2 cellular contexts compared by ENCODE assay signal in the genomic region with DNA sequence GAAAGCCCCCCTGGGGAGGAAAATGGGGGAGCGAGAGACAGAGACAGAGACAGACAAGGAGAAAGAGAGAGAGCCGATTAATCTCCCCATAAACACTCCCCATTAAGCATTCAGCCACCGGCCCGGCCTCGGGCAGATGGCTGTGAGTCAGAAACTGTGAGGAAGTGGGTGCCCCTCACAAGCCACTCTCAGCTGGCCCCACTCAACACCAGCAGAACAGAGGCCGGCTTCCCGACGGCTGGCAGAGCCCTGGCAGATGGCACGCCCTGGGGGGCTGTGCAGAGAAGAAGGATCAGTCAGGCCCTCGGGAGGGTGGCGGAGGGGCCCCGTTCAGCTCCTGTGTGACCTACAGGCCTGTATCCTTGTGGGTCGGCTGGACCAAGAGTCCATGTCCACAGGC.
TF ChIP-seq lines count a peak whose summit lies in the region.

No MANE protein-coding gene starts in this region.

TF ChIP-seq in HepG2, 621 proteins besides CTCF, POLR2A, EP300 and RAD21:
- no peak for TF ChIP-seq NCOR1 (IDR thresholded peaks at IDR 0.05; ENCODE audit: borderline replicate concordance, low read length)
- TF ChIP-seq, protein P1, sequence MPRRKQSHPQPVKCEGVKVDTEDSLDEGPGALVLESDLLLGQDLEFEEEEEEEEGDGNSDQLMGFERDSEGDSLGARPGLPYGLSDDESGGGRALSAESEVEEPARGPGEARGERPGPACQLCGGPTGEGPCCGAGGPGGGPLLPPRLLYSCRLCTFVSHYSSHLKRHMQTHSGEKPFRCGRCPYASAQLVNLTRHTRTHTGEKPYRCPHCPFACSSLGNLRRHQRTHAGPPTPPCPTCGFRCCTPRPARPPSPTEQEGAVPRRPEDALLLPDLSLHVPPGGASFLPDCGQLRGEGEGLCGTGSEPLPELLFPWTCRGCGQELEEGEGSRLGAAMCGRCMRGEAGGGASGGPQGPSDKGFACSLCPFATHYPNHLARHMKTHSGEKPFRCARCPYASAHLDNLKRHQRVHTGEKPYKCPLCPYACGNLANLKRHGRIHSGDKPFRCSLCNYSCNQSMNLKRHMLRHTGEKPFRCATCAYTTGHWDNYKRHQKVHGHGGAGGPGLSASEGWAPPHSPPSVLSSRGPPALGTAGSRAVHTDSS (CRISPR knock-in tag; conservative IDR thresholded peaks at IDR 0.05): no peak
- TF ChIP-seq ZNF136 (CRISPR knock-in tag; IDR thresholded peaks at IDR 0.05; ENCODE audit: low read depth): no peak
- no peak for TF ChIP-seq SYNCRIP (IDR thresholded peaks at IDR 0.05; ENCODE audit: insufficient read depth, low read depth, low read length)
- TF ChIP-seq FIP1L1 (IDR thresholded peaks at IDR 0.05; ENCODE audit: borderline replicate concordance, insufficient read depth, low read depth, low read length): no peak
- TF ChIP-seq ZSCAN12 (CRISPR knock-in tag; IDR thresholded peaks at IDR 0.05): no peak
- TF ChIP-seq ZNF235 (CRISPR knock-in tag; IDR thresholded peaks at IDR 0.05; ENCODE audit: borderline replicate concordance): no peak
- no peak for TF ChIP-seq HES4 (CRISPR knock-in tag; IDR thresholded peaks at IDR 0.05; ENCODE audit: borderline replicate concordance)
- no peak for TF ChIP-seq ZNF496 (CRISPR knock-in tag; IDR thresholded peaks at IDR 0.05; ENCODE audit: insufficient replicate concordance)
- TF ChIP-seq ARID4A (CRISPR knock-in tag; IDR thresholded peaks at IDR 0.05; ENCODE audit: borderline replicate concordance): no peak
- TF ChIP-seq ZNF101 (CRISPR knock-in tag; IDR thresholded peaks at IDR 0.05; ENCODE audit: borderline replicate concordance, low read depth): no peak
- TF ChIP-seq KLF12 (CRISPR knock-in tag; IDR thresholded peaks at IDR 0.05; ENCODE audit: borderline replicate concordance): no peak
- TF ChIP-seq CHCHD3 (CRISPR knock-in tag; IDR thresholded peaks at IDR 0.05): no peak
- no peak for TF ChIP-seq ZNF383 (CRISPR knock-in tag; IDR thresholded peaks at IDR 0.05; ENCODE audit: borderline replicate concordance)
- TF ChIP-seq NAIF1 (CRISPR knock-in tag; IDR thresholded peaks at IDR 0.05; ENCODE audit: borderline replicate concordance): no peak
- TF ChIP-seq NBN (conservative IDR thresholded peaks at IDR 0.05): no peak
- TF ChIP-seq HNRNPLL (IDR thresholded peaks at IDR 0.05; ENCODE audit: low read depth, low read length, poor library complexity, severe bottlenecking): no peak
- no peak for TF ChIP-seq PLSCR1 (CRISPR knock-in tag; IDR thresholded peaks at IDR 0.05; ENCODE audit: borderline replicate concordance)

TF ChIP-seq in K562, 482 proteins besides CTCF, POLR2A, EP300 and RAD21:
- TF ChIP-seq NCOA2 (IDR thresholded peaks at IDR 0.05; ENCODE audit: partially characterized antibody in 2 of 2): no peak
- TF ChIP-seq MBD1 (CRISPR knock-in tag; IDR thresholded peaks at IDR 0.05): no peak
- peak; percentile 10; the same call in 1 of the 2 replicates for TF ChIP-seq TFAP4 (CRISPR knock-in tag; IDR thresholded peaks at IDR 0.05; ENCODE audit: borderline replicate concordance)
